In the genomic region with DNA sequence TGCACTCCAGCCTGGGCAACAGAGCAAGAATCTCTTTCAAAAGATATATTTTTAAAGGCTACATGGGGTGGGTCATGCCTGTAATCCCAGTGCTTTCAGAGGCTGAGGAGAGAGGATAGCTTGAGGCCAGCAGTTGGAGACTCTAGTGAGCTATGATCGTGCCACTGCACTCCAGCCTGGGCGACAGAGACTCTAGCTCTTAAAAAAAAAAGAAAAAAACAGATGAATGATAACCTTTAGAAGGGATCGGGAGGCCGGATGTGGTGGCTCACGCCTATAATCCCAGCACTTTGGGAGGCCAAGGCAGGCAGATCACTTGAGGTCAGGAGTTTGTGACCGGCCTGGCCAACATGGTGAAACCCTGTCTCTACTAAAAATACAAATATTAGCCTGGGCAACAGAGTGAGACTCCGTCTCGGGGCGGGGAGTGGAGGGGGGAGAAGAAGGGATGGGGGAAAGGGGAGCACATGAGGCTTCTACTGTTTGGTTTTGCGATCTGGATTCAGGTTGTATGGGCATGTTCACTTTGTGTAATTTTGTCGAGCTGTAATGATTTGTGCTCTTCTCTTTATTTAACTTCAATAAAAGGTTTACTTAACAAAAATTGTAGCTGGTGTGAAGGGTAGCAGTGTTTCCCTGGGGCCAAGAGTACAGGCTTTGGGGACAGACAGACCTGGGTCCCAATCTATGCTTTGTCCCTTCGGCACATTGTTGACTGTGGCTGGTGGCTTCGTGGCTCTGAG, we compare ENCODE assay signal across 8 cellular contexts. TPM values are rescaled to one million over a fixed set of nuclear protein-coding genes. Genes with fewer than 3 reads are reported as not detected.
A peak's percentile ranks its signal among the peaks of the same experiment; 100 is the strongest.
DNase-seq lines count a peak whose midpoint lies in the region; ATAC-seq and TF ChIP-seq lines count a peak whose summit lies in the region.

No MANE protein-coding gene starts in this region.

- in situ Hi-C loops in HAP-1 (cut with MboI; ENCODE audit: low sequenced_read_pairs) = no loop called here

- no peaks in the 10 kb centered on the region for H3K9me3 ChIP-seq in HAP-1

- H3K27ac ChIP-seq in foreskin keratinocyte = peak overlapping the region; percentile 67
- peak overlapping the region; percentile 66 to 96 (median 91) for H3K27ac ChIP-seq in skin epidermis

- peak overlapping the region; percentile 83 for H3K4me3 ChIP-seq in HAP-1
- peak overlapping the region; percentile 96 for H3K4me3 ChIP-seq in WI38 (ENCODE audit: low read depth, low read length)
- H3K4me3 ChIP-seq in skin epidermis = peak overlapping the region; percentile 61 to 97 (median 82)

- no peak for ATAC-seq in foreskin keratinocyte

- DNase-seq in HAP-1 (ENCODE audit: low spot score in 2 of 2) (no peak), foreskin keratinocyte (no peak), NCI-H1436 (lab: John Stamatoyannopoulos, UW) (no peak), NCI-H187 treated with DMSO at 0.1 percent for 48 hours (lab: John Stamatoyannopoulos, UW) (no peak), cerebellum (ENCODE audit: low spot score) (no peak), NCI-H1092 treated with DMSO at 0.1 percent for 48 hours (lab: John Stamatoyannopoulos, UW) (no peak)

- H3K4me1 ChIP-seq in HAP-1 (peaks cover 8% of the 10 kb centered on the region), foreskin keratinocyte (peaks cover 11% of the 10 kb centered on the region)

- peaks cover 32% of the 10 kb centered on the region for H3K36me3 ChIP-seq in HAP-1 (replicated peaks)

- no peaks in the 10 kb centered on the region for H3K27me3 ChIP-seq in HAP-1 (ENCODE audit: low read depth)
- H3K27me3 ChIP-seq in foreskin keratinocyte = no peaks in the 10 kb centered on the region

- TF ChIP-seq CTCF in WI38 (IDR thresholded peaks at IDR 0.05; ENCODE audit: low read depth, low read length) = no peak
- no peak for TF ChIP-seq CTCF in foreskin keratinocyte (conservative IDR thresholded peaks at IDR 0.05)

RNA-seq across cellular contexts. Expression of a gene that starts 1.1 kb away (rescaled TPM):
- total RNA-seq in foreskin keratinocyte (118 TPM in 2 replicates), cerebellum (52.6 TPM)
- 117 and 121 TPM in 2 replicates for polyA plus RNA-seq in foreskin keratinocyte

RNA-seq across cellular contexts. Expression of a gene that starts 27.0 kb away (rescaled TPM):
- 1.0 and 1.3 TPM in 2 replicates for total RNA-seq in foreskin keratinocyte
- polyA plus RNA-seq in foreskin keratinocyte = 0.37 and 0.38 TPM in 2 replicates
- total RNA-seq in cerebellum = 17.3 TPM

RNA-seq across cellular contexts. Expression of a gene that starts 35.4 kb away (rescaled TPM):
- total RNA-seq in foreskin keratinocyte (under 0.01 and 0.20 TPM in 2 replicates), cerebellum (5.8 TPM)
- polyA plus RNA-seq in foreskin keratinocyte = 0.04 TPM in 1 of 2 replicates, not detected in the other
